Comparison of ENCODE assay signal across 12 cellular contexts in the genomic region with DNA sequence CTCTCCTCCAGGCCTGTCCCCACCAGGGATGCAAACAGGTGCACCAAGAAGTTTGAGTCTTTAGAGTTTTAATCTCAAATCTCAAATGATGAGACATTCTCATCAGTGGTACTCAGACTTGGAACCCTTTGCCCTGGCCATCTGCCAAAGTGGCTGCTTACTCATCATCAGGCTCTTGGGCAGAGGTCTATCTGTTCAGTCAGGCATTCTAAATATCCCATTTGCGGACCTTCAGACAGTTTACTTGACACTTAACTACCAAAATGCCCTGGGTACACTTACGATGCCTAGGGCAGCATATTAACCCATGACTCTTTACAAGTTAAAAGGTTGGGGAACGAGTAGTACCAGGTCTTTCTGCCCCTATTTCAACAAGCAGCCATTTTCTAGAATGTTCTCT.
DNase-seq lines count a peak whose midpoint lies in the region; ATAC-seq, FAIRE-seq and TF ChIP-seq lines count a peak whose summit lies in the region.
"Had no signal": no experiment of that assay in that cellular context is flagged by ENCODE, and none has a peak within 500 bp of the region (broad histone marks: within the 10 kb centered on the region; RNA-seq: fewer than 3 reads in every experiment).

No MANE protein-coding gene starts in this region.

- no peaks in the 10 kb centered on the region for H3K4me1 ChIP-seq in trophoblast cell (ENCODE audit: control insufficient read depth in 1 of 2, insufficient read depth in 2 of 2, low read length in 2 of 2)
- no peaks in the 10 kb centered on the region for H3K4me1 ChIP-seq in HepG2 (ENCODE audit: insufficient read depth, low read length)
- no peaks in the 10 kb centered on the region for H3K4me1 ChIP-seq in kidney (ENCODE audit: control insufficient read depth in 1 of 2, insufficient read depth in 1 of 2, low read depth in 1 of 2, low read length in 2 of 2)

- TF ChIP-seq EP300 in HepG2 (IDR thresholded peaks at IDR 0.05; ENCODE audit: low read depth in 2 of 2, low read length in 2 of 2) (no peak), HepG2 (CRISPR knock-in tag; IDR thresholded peaks at IDR 0.05; ENCODE audit: borderline replicate concordance) (no peak)

- H2BK120ac ChIP-seq in trophoblast cell (ENCODE audit: insufficient read depth, low read length, poor library complexity): no peak overlapping the region

- no CpG with 5 or more reads among the region's 3 CpGs for WGBS in trophoblast cell (ENCODE audit: extremely low coverage, insufficient coverage, insufficient read length)
- 5% methylated on average over 3 of the region's 3 CpGs for whole genome bisulfite sequencing in HepG2 (ENCODE audit: low lambda C conversion rate)

- H3K9me3 ChIP-seq in trophoblast cell (ENCODE audit: insufficient read depth, low read depth, low read length): no peaks in the 10 kb centered on the region
- no peaks in the 10 kb centered on the region for H3K9me3 ChIP-seq in HepG2 (ENCODE audit: low read length)
- no peaks in the 10 kb centered on the region for H3K9me3 ChIP-seq in kidney (ENCODE audit: control insufficient read depth in 1 of 2, low read length in 2 of 2)

- no peaks in the 10 kb centered on the region for H3K36me3 Mint-ChIP-seq in activated CD4-positive, alpha-beta T cell treated with anti-CD3 and anti-CD28 coated beads for 36 hours (ENCODE audit: low read depth)
- H3K36me3 Mint-ChIP-seq: IgD-negative memory B cell had no signal

- H3K23ac ChIP-seq in trophoblast cell (ENCODE audit: low read length): no peak overlapping the region

- no peak overlapping the region for H2BK12ac ChIP-seq in trophoblast cell (ENCODE audit: low read length)

- peaks cover 1% of the 10 kb centered on the region for H3K27me3 Mint-ChIP-seq in activated CD4-positive, alpha-beta T cell treated with anti-CD3 and anti-CD28 coated beads for 36 hours
- H3K27me3 Mint-ChIP-seq: IgD-negative memory B cell had no signal

- H3K27ac Mint-ChIP-seq in activated CD4-positive, alpha-beta T cell treated with anti-CD3 and anti-CD28 coated beads for 36 hours: no peak overlapping the region
- H3K27ac Mint-ChIP-seq: IgD-negative memory B cell had no signal

- H3K14ac ChIP-seq in trophoblast cell (ENCODE audit: low read length): no peak overlapping the region

- CTCF ChIA-PET in activated CD4-positive, alpha-beta T cell treated with anti-CD3 and anti-CD28 coated beads for 36 hours (lab: Charles Lee): interaction anchor here (1.5 kb wide), 1 partner anchor 14 kb away, joined by 5 read pairs; no protein-coding TSS in a partner anchor
- CTCF ChIA-PET in HepG2 (lab: Yijun Ruan, JAX; ENCODE audit: low intra/inter-chr PET ratio, low total read pairs): no interaction called here

- no peak overlapping the region for H2BK5ac ChIP-seq in trophoblast cell (ENCODE audit: low read depth, low read length, poor library complexity)

- no peak overlapping the region for H3K4me3 Mint-ChIP-seq in activated CD4-positive, alpha-beta T cell treated with anti-CD3 and anti-CD28 coated beads for 36 hours
- H3K4me3 Mint-ChIP-seq: IgD-negative memory B cell had no signal

- in situ Hi-C loops in HepG2 (cut with HindIII; ENCODE audit: extremely low pct_ligation_motif_present, low pct_unique_long_range_greater_than_20kb): no loop called here

- no peaks in the 10 kb centered on the region for H3K27me3 ChIP-seq in trophoblast cell (ENCODE audit: insufficient read depth, low read length)
- 0 out of 5 replicates have a peak, but pooled peaks cover 0 to 2% of the 10 kb centered on the region in 2 experiments for H3K27me3 ChIP-seq in HepG2 (ENCODE audit: control insufficient read depth in 1 of 2, insufficient read depth in 2 of 2, low read length in 2 of 2)

- H2AFZ ChIP-seq in trophoblast cell (ENCODE audit: insufficient read depth, low read length, poor library complexity) (no peak overlapping the region), HepG2 (ENCODE audit: low read length) (no peak overlapping the region)

- H3K4ac ChIP-seq in trophoblast cell (ENCODE audit: low read depth, low read length): no peak overlapping the region

- POLR2A ChIA-PET in activated CD4-positive, alpha-beta T cell treated with anti-CD3 and anti-CD28 coated beads for 36 hours (lab: Charles Lee): no interaction called here
- POLR2A ChIA-PET in HepG2 (lab: Yijun Ruan, JAX): no interaction called here

- no peak overlapping the region for H3K18ac ChIP-seq in trophoblast cell (ENCODE audit: low read length)

- no peak for ATAC-seq in activated CD4-positive, alpha-beta T cell treated with anti-CD3 and anti-CD28 coated beads for 36 hours
- no peak for ATAC-seq in HepG2

- TF ChIP-seq RAD21 in HepG2 (CRISPR knock-in tag; IDR thresholded peaks at IDR 0.05): no peak

- peak; percentile 47 for DNase-seq in activated CD4-positive, alpha-beta T cell treated with anti-CD3 and anti-CD28 coated beads for 36 hours
- no peak for DNase-seq in activated CD4-positive, alpha-beta T cell treated with anti-CD3 and anti-CD28 coated beads for 1 hour
- DNase-seq in LHCN-M2 (ENCODE audit: low read depth) (peak; percentile 74), brain pericyte (ENCODE audit: low read depth, low spot score) (peak; percentile 1), trophoblast cell (peak; percentile 43 to 57), HepG2 (ENCODE audit: low spot score) (no peak), GF-D8 (lab: John Stamatoyannopoulos, UW) (no peak), kidney (no peak)
- DNase-seq: central memory CD4-positive, alpha-beta T cell; glutamatergic neuron; NCI-H345 had no signal

- H3K27ac ChIP-seq in trophoblast cell (ENCODE audit: low read depth, low read length) (no peak overlapping the region), HepG2 (ENCODE audit: extremely low read length, insufficient read depth, low read length) (no peak overlapping the region), kidney (ENCODE audit: low read depth in 2 of 2, low read length in 2 of 2) (no peak overlapping the region)

- no peak for TF ChIP-seq CTCF in HepG2 (CRISPR knock-in tag; IDR thresholded peaks at IDR 0.05)
- no peak for TF ChIP-seq CTCF in kidney (IDR thresholded peaks at IDR 0.05; ENCODE audit: borderline replicate concordance, extremely low read depth, insufficient read depth)

- H3K79me2 ChIP-seq in trophoblast cell (ENCODE audit: control insufficient read depth, insufficient read depth, low read length, poor library complexity): no peaks in the 10 kb centered on the region
- H3K79me2 ChIP-seq in HepG2 (ENCODE audit: insufficient read depth, low read length): no peaks in the 10 kb centered on the region

- H3K4me2 ChIP-seq in trophoblast cell (ENCODE audit: low read length) (no peak overlapping the region), HepG2 (ENCODE audit: low read depth, low read length) (no peak overlapping the region)

- no peaks in the 10 kb centered on the region for H3K9me3 Mint-ChIP-seq in activated CD4-positive, alpha-beta T cell treated with anti-CD3 and anti-CD28 coated beads for 36 hours (ENCODE audit: low read depth)
- H3K9me3 Mint-ChIP-seq: IgD-negative memory B cell had no signal

- H3K36me3 ChIP-seq in trophoblast cell (ENCODE audit: control insufficient read depth in 1 of 2, insufficient read depth in 2 of 2, low read length in 2 of 2): no peaks in the 10 kb centered on the region
- H3K36me3 ChIP-seq in HepG2 (replicated peaks in 1 of 2; ENCODE audit: control insufficient read depth in 1 of 2, insufficient read depth in 2 of 2, low read length in 2 of 2): no peaks in the 10 kb centered on the region
- H3K36me3 ChIP-seq in kidney (ENCODE audit: control insufficient read depth in 1 of 2, insufficient read depth in 2 of 2, low read length in 2 of 2): no peaks in the 10 kb centered on the region

- TF ChIP-seq POLR2A in HepG2 (IDR thresholded peaks at IDR 0.05; ENCODE audit: insufficient read depth in 1 of 2, low read depth in 2 of 2, low read length in 2 of 2): no peak

- BruUV-seq in HepG2 (replicated peaks; lab: Mats Ljungman, UMichigan): no TSS peak

- no peaks in the 10 kb centered on the region for H4K20me1 ChIP-seq in HepG2 (ENCODE audit: insufficient read depth, low read length)

- H2AK5ac ChIP-seq in trophoblast cell (ENCODE audit: low read length): no peak overlapping the region

- H3K4me3 ChIP-seq in trophoblast cell (ENCODE audit: low read depth, low read length): no peak overlapping the region
- H3K4me3 ChIP-seq in HepG2 (replicated peaks in 1 of 3; ENCODE audit: insufficient read depth in 1 of 3, low read depth in 2 of 3, low read length in 3 of 3): no peak overlapping the region
- no peak overlapping the region for H3K4me3 ChIP-seq in kidney (ENCODE audit: low read length in 2 of 2)

- no peak overlapping the region for H4K8ac ChIP-seq in trophoblast cell (ENCODE audit: low read depth, low read length)

- H4K12ac ChIP-seq in trophoblast cell (ENCODE audit: low read depth, low read length): no peak overlapping the region

- H4K91ac ChIP-seq in trophoblast cell (ENCODE audit: low read depth, low read length): no peak overlapping the region

- H3K9ac ChIP-seq in trophoblast cell (ENCODE audit: low read length) (no peak overlapping the region), HepG2 (ENCODE audit: insufficient read depth, low read depth, low read length) (no peak overlapping the region), kidney (ENCODE audit: low read length in 2 of 2) (no peak overlapping the region)

- peaks cover 14% of the 10 kb centered on the region for H3K4me1 Mint-ChIP-seq in activated CD4-positive, alpha-beta T cell treated with anti-CD3 and anti-CD28 coated beads for 36 hours

- H3K79me1 ChIP-seq in trophoblast cell (ENCODE audit: low read length): no peaks in the 10 kb centered on the region

- intact Hi-C loops in activated CD4-positive, alpha-beta T cell treated with anti-CD3 and anti-CD28 coated beads for 36 hours (cut with DNase I, micrococcal nuclease): no loop called here
- intact Hi-C loops in HepG2 (cut with micrococcal nuclease; ENCODE audit: unreplicated experiment): no loop called here
- intact Hi-C loops in kidney (cut with DNase I): no loop called here

- no peak for FAIRE-seq in HepG2 (lab: Jason Lieb, UNC)
- FAIRE-seq in kidney (lab: Jason Lieb, UNC): no peak

TF ChIP-seq in HepG2, 621 proteins besides CTCF, POLR2A, EP300 and RAD21 (continues in another document):
- TF ChIP-seq TMF1 (CRISPR knock-in tag; IDR thresholded peaks at IDR 0.05; ENCODE audit: low read depth): no peak
- TF ChIP-seq KMT2A (CRISPR knock-in tag; IDR thresholded peaks at IDR 0.05): no peak
- no peak for TF ChIP-seq EZH2 (conservative IDR thresholded peaks at IDR 0.05; ENCODE audit: low read depth, low read length)
- no peak for TF ChIP-seq ZNF234 (CRISPR knock-in tag; conservative IDR thresholded peaks at IDR 0.05)
- no peak for TF ChIP-seq EEA1 (CRISPR knock-in tag; IDR thresholded peaks at IDR 0.05; ENCODE audit: borderline replicate concordance)
- TF ChIP-seq SP1 (IDR thresholded peaks at IDR 0.05): no peak
- no peak for TF ChIP-seq SP1 (CRISPR knock-in tag; IDR thresholded peaks at IDR 0.05)

Comparison
In these comparisons a context has a peak if more than half of its experiments do, and no peak if none do; other contexts are left out.
1. DNase-seq: peak in activated CD4-positive, alpha-beta T cell treated with anti-CD3 and anti-CD28 coated beads for 36 hours (single experiment), LHCN-M2 (single experiment), brain pericyte (single experiment) and trophoblast cell (2 of 2); none in activated CD4-positive, alpha-beta T cell treated with anti-CD3 and anti-CD28 coated beads for 1 hour (single experiment), HepG2 (single experiment), GF-D8 (single experiment) and kidney (single experiment).